Comparison of ENCODE assay signal across 24 cellular contexts in the genomic region with DNA sequence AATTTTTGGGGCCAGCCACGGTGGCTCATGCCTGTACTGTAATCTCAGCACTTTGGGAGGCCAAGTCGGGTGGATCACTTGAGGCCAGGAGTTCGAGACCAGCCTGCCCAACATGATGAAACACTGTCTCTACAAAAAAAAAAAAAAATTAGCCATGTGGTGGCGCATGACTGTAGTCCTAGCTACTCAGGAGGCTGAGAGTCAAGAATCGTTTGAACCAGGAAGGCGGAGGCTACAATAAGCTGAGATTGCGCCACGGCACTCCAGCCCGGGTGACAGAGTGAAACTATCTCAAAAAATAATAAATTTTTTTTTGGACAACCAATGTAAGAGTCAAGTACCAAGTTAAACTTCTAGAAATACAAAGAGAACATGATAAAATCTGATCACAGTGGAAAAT.
"Had no signal": no experiment of that assay in that cellular context is flagged by ENCODE, and none has a peak within 500 bp of the region (broad histone marks: within the 10 kb centered on the region; RNA-seq: fewer than 3 reads in every experiment).

No MANE protein-coding gene starts in this region.

- H3K4me1 Mint-ChIP-seq: naive B cell, nephron had no signal

- H3K4me3 ChIP-seq: colonic mucosa, hepatocyte, lung, psoas muscle, stomach had no signal

- H3K4me1 ChIP-seq: colonic mucosa, foreskin keratinocyte, parathyroid adenoma, psoas muscle, stomach had no signal

- FAIRE-seq: endothelial cell of umbilical vein, urothelium cell line had no signal

- H3K9me3 Mint-ChIP-seq: endodermal cell, naive B cell, nephron, type B pancreatic cell had no signal

- H3K36me3 ChIP-seq: colonic mucosa, stomach had no signal

- H3K27ac ChIP-seq: colonic mucosa, foreskin keratinocyte, hepatocyte, parathyroid adenoma, psoas muscle, stomach had no signal

- H3K9ac ChIP-seq: parathyroid adenoma had no signal

- ATAC-seq: foreskin keratinocyte, left colon, left ventricle myocardium superior, psoas muscle, sciatic nerve had no signal

- H3K79me2 ChIP-seq: hepatocyte, parathyroid adenoma had no signal

- DNase-seq: colonic mucosa; dermis blood vessel endothelial cell; endodermal cell; erythroblast; foreskin keratinocyte; left colon; left ventricle myocardium superior; mesendoderm; naive B cell; psoas muscle; retina; stimulated activated CD4-positive, alpha-beta T cell treated with anti-CD3 and anti-CD28 coated beads, Interleukin-2, amount 100 ng/mL, for 24 hours; stimulated activated CD4-positive, alpha-beta T cell treated with anti-CD3 and anti-CD28 coated beads, Interleukin-4, amount 100 ng/mL, for 4 hours; stimulated activated naive CD4-positive, alpha-beta T cell; stomach; substantia nigra had no signal

- H3K36me3 Mint-ChIP-seq: type B pancreatic cell had no signal

- H3K9me3 ChIP-seq: colonic mucosa, psoas muscle, stomach had no signal

- H3K4me2 ChIP-seq: hepatocyte had no signal

- H2AFZ ChIP-seq: hepatocyte, parathyroid adenoma had no signal

- H3K27me3 Mint-ChIP-seq: naive B cell, type B pancreatic cell had no signal

- H3K27ac Mint-ChIP-seq: endodermal cell, nephron, type B pancreatic cell had no signal

- H3K4me3 Mint-ChIP-seq: endodermal cell, naive B cell, nephron, type B pancreatic cell had no signal

- H3K27me3 ChIP-seq: colonic mucosa, foreskin keratinocyte, hepatocyte, stomach had no signal
